Comparison of ENCODE assay signal across 16 cellular contexts in genomic region chr9:130262061-130262745, GRCh38. TPM values are rescaled to one million over a fixed set of nuclear protein-coding genes. Genes with fewer than 3 reads are reported as not detected.
"Had no signal": no experiment of that assay in that cellular context is flagged by ENCODE, and none has a peak within 500 bp of the region (broad histone marks: within the 10 kb centered on the region; RNA-seq: fewer than 3 reads in every experiment).

No MANE protein-coding gene starts in this region.

- H3K36me3 ChIP-seq: brain microvascular endothelial cell, thoracic aorta had no signal

- ATAC-seq: left cardiac atrium; natural killer cell treated with Interleukin-12 subunit alpha and Interleukin-12 subunit beta and Interleukin-15 and Interleukin-18, amount 100 ng/mL, for 72 hours; psoas muscle; stimulated activated naive CD8-positive, alpha-beta T cell treated with anti-CD3 and anti-CD28 coated beads, Interleukin-15, amount 100 ng/mL, for 72 hours had no signal

- H3K4me3 ChIP-seq: psoas muscle, thoracic aorta had no signal

- DNase-seq: activated B cell treated with CpG ODN at 0.5 μM for 24 hours; activated CD4-positive, alpha-beta T cell treated with anti-CD3 and anti-CD28 coated beads, Interleukin-2, amount 10 ng/mL, durations not matched to agents 24 days and 14 days; activated CD8-positive, alpha-beta memory T cell treated with anti-CD3 and anti-CD28 coated beads for 24 hours; amniotic stem cell; brain microvascular endothelial cell; cerebellar nuclear complex; immature natural killer cell; left cardiac atrium; mammary epithelial cell; occipital lobe; psoas muscle; stimulated activated CD4-positive, alpha-beta T cell treated with anti-CD3 and anti-CD28 coated beads, Interleukin-15, amount 100 ng/mL, for 24 hours; stimulated activated CD4-positive, alpha-beta T cell treated with anti-CD3 and anti-CD28 coated beads, Interleukin-4, amount 100 ng/mL, for 4 hours; stimulated activated naive CD8-positive, alpha-beta T cell treated with anti-CD3 and anti-CD28 coated beads, Interleukin-15, amount 100 ng/mL, for 72 hours had no signal

- H3K27ac ChIP-seq: brain microvascular endothelial cell, psoas muscle, thoracic aorta had no signal

- H3K9me3 ChIP-seq: psoas muscle, thoracic aorta had no signal

RNA-seq across cellular contexts. Expression of gene HMCN2, which starts 3.4 kb away (rescaled TPM):
- total RNA-seq: activated B cell treated with CpG ODN at 0.5 μM for 24 hours; activated CD4-positive, alpha-beta T cell treated with anti-CD3 and anti-CD28 coated beads, Interleukin-2, amount 10 ng/mL, durations not matched to agents 24 days and 14 days; natural killer cell treated with Interleukin-12 subunit alpha and Interleukin-12 subunit beta and Interleukin-15 and Interleukin-18, amount 100 ng/mL, for 72 hours; occipital lobe had no signal
- polyA plus RNA-seq: immature natural killer cell had no signal
